Comparison of ENCODE assay signal across 12 cellular contexts in genomic region chr7:121442845-121443244, GRCh38.
DNase-seq lines count a peak whose midpoint lies in the region; ATAC-seq and TF ChIP-seq lines count a peak whose summit lies in the region.
"Had no signal": no experiment of that assay in that cellular context is flagged by ENCODE, and none has a peak within 500 bp of the region (broad histone marks: within the 10 kb centered on the region; RNA-seq: fewer than 3 reads in every experiment).

No MANE protein-coding gene starts in this region.

- no peaks in the 10 kb centered on the region for H3K36me3 ChIP-seq in OCI-LY1 (ENCODE audit: insufficient read depth, low read length)
- H3K36me3 ChIP-seq: cardiac muscle cell, MG63, right lobe of liver had no signal

- H3K9me2 ChIP-seq in OCI-LY1 (ENCODE audit: low read depth, low read length), result no peaks in the 10 kb centered on the region

- H3F3A ChIP-seq in OCI-LY1 (ENCODE audit: insufficient read depth, low read length), result 0 out of 2 replicates have a peak, but pooled peaks cover 6% of the 10 kb centered on the region

- H4K20me1 ChIP-seq in OCI-LY1 (ENCODE audit: insufficient read depth, low read length), result no peaks in the 10 kb centered on the region

- H3K79me2 ChIP-seq in OCI-LY1 (ENCODE audit: insufficient read depth, low read length), result no peaks in the 10 kb centered on the region

- no peaks in the 10 kb centered on the region for H3K9me3 ChIP-seq in OCI-LY1 (ENCODE audit: low read length)
- H3K9me3 ChIP-seq: MG63, right lobe of liver had no signal

- H3K4me3 ChIP-seq in OCI-LY1 (ENCODE audit: low read depth, low read length, poor library complexity, severe bottlenecking), result no peak overlapping the region
- H3K4me3 ChIP-seq: cardiac muscle cell, MG63, right lobe of liver had no signal

- peak; percentile 20 for DNase-seq in stimulated activated CD4-positive, alpha-beta T cell treated with anti-CD3 and anti-CD28 coated beads, Interleukin-4, amount 100 ng/mL, for 24 hours
- no peak for DNase-seq in stimulated activated CD4-positive, alpha-beta T cell treated with anti-CD3 and anti-CD28 coated beads, Interleukin-15, amount 100 ng/mL, for 24 hours
- no peak for DNase-seq in central memory CD8-positive, alpha-beta T cell (ENCODE audit: low spot score in 2 of 2)
- peak in 1 of 2 donors; percentile 20 for DNase-seq in stimulated activated naive CD8-positive, alpha-beta T cell treated with anti-CD3 and anti-CD28 coated beads, Interleukin-15, amount 100 ng/mL, for 72 hours
- DNase-seq in NCI-H187 treated with DMSO at 0.1 percent for 48 hours (lab: John Stamatoyannopoulos, UW) (no peak), NCI-H748 treated with DMSO at 0.1 percent for 48 hours (lab: John Stamatoyannopoulos, UW) (no peak)
- DNase-seq: MG63, NCI-H526 treated with DMSO at 0.1 percent for 48 hours, right lobe of liver had no signal

- H3K4me2 ChIP-seq in OCI-LY1 (ENCODE audit: low read length), result no peak overlapping the region

- no peak overlapping the region for H3K9ac ChIP-seq in OCI-LY1 (ENCODE audit: low read length)

- H3K9me3 Mint-ChIP-seq in central memory CD8-positive, alpha-beta T cell, result no peaks in the 10 kb centered on the region
- H3K9me3 Mint-ChIP-seq in stimulated activated naive CD8-positive, alpha-beta T cell treated with anti-CD3 and anti-CD28 coated beads, Interleukin-15, amount 100 ng/mL, for 72 hours, result peaks cover 0 to 6% of the 10 kb centered on the region in 2 donors

- no peak overlapping the region for H3K27ac ChIP-seq in OCI-LY1 (ENCODE audit: low read depth, low read length, poor library complexity, severe bottlenecking)
- H3K27ac ChIP-seq: cardiac muscle cell, right lobe of liver had no signal

- peaks cover 21% of the 10 kb centered on the region for H3K4me1 Mint-ChIP-seq in central memory CD8-positive, alpha-beta T cell
- H3K4me1 Mint-ChIP-seq in stimulated activated naive CD8-positive, alpha-beta T cell treated with anti-CD3 and anti-CD28 coated beads, Interleukin-15, amount 100 ng/mL, for 72 hours, result peaks cover 19% of the 10 kb centered on the region

- H3K4me1 ChIP-seq in OCI-LY1 (ENCODE audit: insufficient read depth, low read length, severe bottlenecking), result peaks cover 26% of the 10 kb centered on the region

- H3K4me3 Mint-ChIP-seq in central memory CD8-positive, alpha-beta T cell, result no peak overlapping the region
- H3K4me3 Mint-ChIP-seq in stimulated activated naive CD8-positive, alpha-beta T cell treated with anti-CD3 and anti-CD28 coated beads, Interleukin-15, amount 100 ng/mL, for 72 hours, result no peak overlapping the region

- H3K27me3 ChIP-seq in OCI-LY1 (ENCODE audit: insufficient read depth, low read length), result no peaks in the 10 kb centered on the region
- H3K27me3 ChIP-seq: cardiac muscle cell, MG63, right lobe of liver had no signal

- H2AFZ ChIP-seq in OCI-LY1 (ENCODE audit: low read length), result 0 out of 2 replicates have a peak overlapping the region, but pooled peaks have one; percentile 20

- no peaks in the 10 kb centered on the region for H3K27me3 Mint-ChIP-seq in central memory CD8-positive, alpha-beta T cell
- H3K27me3 Mint-ChIP-seq in stimulated activated naive CD8-positive, alpha-beta T cell treated with anti-CD3 and anti-CD28 coated beads, Interleukin-15, amount 100 ng/mL, for 72 hours, result no peaks in the 10 kb centered on the region

- ATAC-seq in central memory CD8-positive, alpha-beta T cell (replicated peaks; ENCODE audit: extremely low read depth, poor library complexity, severe bottlenecking), result peak; percentile 62
- peak; percentile 89 for ATAC-seq in stimulated activated naive CD8-positive, alpha-beta T cell treated with anti-CD3 and anti-CD28 coated beads, Interleukin-15, amount 100 ng/mL, for 72 hours
- no peak for ATAC-seq in GM18867 (IDR thresholded peaks at IDR 0.05; ENCODE audit: unreplicated experiment)
- ATAC-seq: right lobe of liver had no signal

- no peaks in the 10 kb centered on the region for H3K36me3 Mint-ChIP-seq in central memory CD8-positive, alpha-beta T cell (ENCODE audit: insufficient read depth)

- no peak overlapping the region for H3K27ac Mint-ChIP-seq in central memory CD8-positive, alpha-beta T cell (ENCODE audit: low read depth)
- no peak overlapping the region for H3K27ac Mint-ChIP-seq in stimulated activated naive CD8-positive, alpha-beta T cell treated with anti-CD3 and anti-CD28 coated beads, Interleukin-15, amount 100 ng/mL, for 72 hours

- no peak for TF ChIP-seq CTCF in OCI-LY1 (IDR thresholded peaks at IDR 0.05; ENCODE audit: low read length)
